9 cellular contexts compared by ENCODE assay signal in the genomic region with DNA sequence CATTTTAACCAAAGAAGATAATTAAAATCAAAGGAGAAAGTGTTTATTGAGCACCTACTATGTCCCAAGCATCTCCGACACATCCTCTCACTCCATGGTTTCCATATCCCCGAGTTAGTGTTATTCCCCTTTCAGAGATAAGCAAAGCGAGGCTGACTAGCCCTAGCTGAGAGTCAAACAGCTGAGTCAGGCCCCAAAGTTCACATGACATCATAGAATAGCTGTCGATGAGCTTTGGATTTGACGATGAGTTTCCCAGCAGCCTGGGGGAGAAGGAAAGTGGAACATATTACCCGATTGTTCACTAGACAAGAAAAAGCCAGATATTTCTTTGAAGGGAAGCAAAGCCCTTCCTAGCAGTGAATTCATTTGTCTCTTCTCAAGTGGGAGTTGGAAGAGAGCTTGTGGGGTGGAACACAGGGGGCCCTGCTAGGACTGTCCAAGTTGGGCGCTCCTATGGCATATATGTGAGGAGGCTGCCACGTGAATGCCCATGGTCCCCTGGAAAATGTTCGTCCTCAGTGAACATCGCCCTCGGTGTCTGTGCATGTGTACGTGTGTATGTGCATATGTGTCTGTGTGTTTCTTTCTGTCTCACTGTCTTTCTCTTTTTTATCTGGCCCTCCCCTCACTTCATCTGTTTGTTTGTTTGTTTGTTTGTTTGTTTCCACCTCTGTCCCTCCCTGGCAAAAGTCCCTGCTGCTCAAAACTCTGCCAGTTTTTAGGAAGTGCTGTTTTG. TPM values are rescaled to one million over a fixed set of nuclear protein-coding genes. Genes with fewer than 3 reads are reported as not detected.
DNase-seq lines count a peak whose midpoint lies in the region; ATAC-seq, FAIRE-seq and TF ChIP-seq lines count a peak whose summit lies in the region.
"Had no signal": no experiment of that assay in that cellular context is flagged by ENCODE, and none has a peak within 500 bp of the region (broad histone marks: within the 10 kb centered on the region; RNA-seq: fewer than 3 reads in every experiment).

No MANE protein-coding gene starts in this region.

- no peak for TF ChIP-seq POLR2A in upper lobe of left lung (IDR thresholded peaks at IDR 0.05)

- no peaks in the 10 kb centered on the region for H3K79me2 ChIP-seq in keratinocyte (ENCODE audit: control insufficient read depth, insufficient read depth, low read length)

- H3K4me3 ChIP-seq in keratinocyte (ENCODE audit: control insufficient read depth in 2 of 3, extremely low read depth in 1 of 3, insufficient read depth in 2 of 3, low read depth in 1 of 3, low read length in 3 of 3), result no peak overlapping the region
- H3K4me3 ChIP-seq in upper lobe of left lung, result peak overlapping the region in 3 of 4 donors; percentile 39 to 56 (median 49)

- WGBS in upper lobe of left lung, 2 donors, result 72 to 82% methylated on average over 12 of the region's 12 CpGs

- no peaks in the 10 kb centered on the region for H3K9me1 ChIP-seq in keratinocyte (ENCODE audit: control insufficient read depth, extremely low read depth, insufficient read depth, low read length)

- H3K4me3 Mint-ChIP-seq in activated B cell treated with CpG ODN at 0.5 μM for 24 hours, result peak overlapping the region; percentile 86
- H3K4me3 Mint-ChIP-seq: H9 had no signal

- H3K9me3 ChIP-seq in keratinocyte (ENCODE audit: control insufficient read depth, low read depth, low read length) (no peaks in the 10 kb centered on the region), upper lobe of left lung (no peaks in the 10 kb centered on the region)

- CTCF ChIA-PET in activated B cell treated with CpG ODN at 0.5 μM for 24 hours (lab: Charles Lee), result interaction anchor here (0.7 to 3.1 kb wide), 7 partner anchors 9 to 58 kb away, joined by 3 to 12 read pairs (median 5); no protein-coding TSS in a partner anchor

- H3K36me3 Mint-ChIP-seq in activated B cell treated with CpG ODN at 0.5 μM for 24 hours (ENCODE audit: low read depth), result peaks cover 12% of the 10 kb centered on the region

- peak; percentile 1 for ATAC-seq in activated B cell treated with CpG ODN at 0.5 μM for 24 hours (ENCODE audit: low read depth)
- ATAC-seq in upper lobe of left lung (ENCODE audit: low FRiP score in 2 of 2), result no peak
- no peak for ATAC-seq in GM21529 (IDR thresholded peaks at IDR 0.05; ENCODE audit: unreplicated experiment)
- no peak for ATAC-seq in GM18873 (IDR thresholded peaks at IDR 0.05; ENCODE audit: low FRiP score, unreplicated experiment)

- intact Hi-C loops in activated B cell treated with CpG ODN at 0.5 μM for 24 hours (cut with micrococcal nuclease), result loop anchor here (1.0 kb wide), 1 partner anchor 15 kb away; no protein-coding TSS in a partner anchor

- no peaks in the 10 kb centered on the region for H4K20me1 ChIP-seq in keratinocyte (ENCODE audit: control insufficient read depth, extremely low read depth, insufficient read depth, low read length)

- H3K36me3 ChIP-seq in keratinocyte (ENCODE audit: control insufficient read depth in 2 of 2, extremely low read depth in 1 of 2, insufficient read depth in 2 of 2, low read length in 2 of 2) (no peaks in the 10 kb centered on the region), upper lobe of left lung (no peaks in the 10 kb centered on the region)

- H3K27me3 ChIP-seq in keratinocyte (ENCODE audit: control insufficient read depth, extremely low read depth, insufficient read depth, low read length) (peaks cover 7% of the 10 kb centered on the region), upper lobe of left lung (no peaks in the 10 kb centered on the region)

- DNase-seq in stimulated activated CD4-positive, alpha-beta T cell treated with anti-CD3 and anti-CD28 coated beads, Interleukin-4, amount 100 ng/mL, for 24 hours, result peak; percentile 48
- DNase-seq in stimulated activated CD4-positive, alpha-beta T cell treated with anti-CD3 and anti-CD28 coated beads, Interleukin-2, amount 100 ng/mL, for 48 hours, result no peak
- DNase-seq in activated B cell treated with CpG ODN at 0.5 μM for 24 hours (no peak), keratinocyte (ENCODE audit: low read depth, low spot score) (no peak), upper lobe of left lung (no peak), iPS-NIHi7 (ENCODE audit: extremely low spot score) (no peak)
- DNase-seq: H9 had no signal

- H3K27ac ChIP-seq in keratinocyte (ENCODE audit: control insufficient read depth, insufficient read depth, low read length) (no peak overlapping the region), upper lobe of left lung (peak overlapping the region; percentile 81 to 89 (median 88))

- peak overlapping the region; percentile 99 for H3K27ac Mint-ChIP-seq in activated B cell treated with CpG ODN at 0.5 μM for 24 hours
- H3K27ac Mint-ChIP-seq: H9 had no signal

- no peak for TF ChIP-seq EP300 in upper lobe of left lung (IDR thresholded peaks at IDR 0.05)

- dilution Hi-C loops in keratinocyte (cut with MboI; ENCODE audit: extremely low pct_ligation_motif_present, low sequenced_read_pairs), result no loop called here

- H3K4me1 ChIP-seq in keratinocyte (ENCODE audit: control insufficient read depth, extremely low read depth, insufficient read depth, low read length) (peaks cover 13% of the 10 kb centered on the region), upper lobe of left lung (peaks cover 7 to 40% (median 15%) of the 10 kb centered on the region in 4 donors)

- H3K4me2 ChIP-seq in keratinocyte (ENCODE audit: control insufficient read depth, extremely low read depth, insufficient read depth, low read depth, low read length), result peak overlapping the region; percentile 55

- no peak for FAIRE-seq in keratinocyte (lab: Jason Lieb, UNC)

- POLR2A ChIA-PET in activated B cell treated with CpG ODN at 0.5 μM for 24 hours (lab: Charles Lee), result interaction anchor here (0.6 to 6.3 kb wide), 10 partner anchors 9 to 204 kb away, joined by 3 to 47 read pairs (median 4); a partner anchor contains a TSS

- H3K9me3 Mint-ChIP-seq in activated B cell treated with CpG ODN at 0.5 μM for 24 hours, result no peaks in the 10 kb centered on the region
- H3K9me3 Mint-ChIP-seq: H9 had no signal

- no peak for TF ChIP-seq CTCF in activated B cell treated with CpG ODN at 0.5 μM for 24 hours (IDR thresholded peaks at IDR 0.05)
- TF ChIP-seq CTCF in keratinocyte (optimal IDR thresholded peaks at IDR 0.05 in 1 of 3, IDR thresholded peaks at IDR 0.05 in 1 of 3, conservative IDR thresholded peaks at IDR 0.05 in 1 of 3; ENCODE audit: extremely low read depth in 1 of 3, insufficient read depth in 2 of 3, low read length in 3 of 3), result no peak
- no peak for TF ChIP-seq CTCF in upper lobe of left lung (IDR thresholded peaks at IDR 0.05)

- peaks cover 77% of the 10 kb centered on the region for H3K4me1 Mint-ChIP-seq in activated B cell treated with CpG ODN at 0.5 μM for 24 hours

- H2AFZ ChIP-seq in keratinocyte (ENCODE audit: control insufficient read depth, low read length), result peak overlapping the region; percentile 14

- no peaks in the 10 kb centered on the region for H3K27me3 Mint-ChIP-seq in activated B cell treated with CpG ODN at 0.5 μM for 24 hours

- H3K9ac ChIP-seq in keratinocyte (ENCODE audit: control insufficient read depth, extremely low read depth, insufficient read depth, low read length), result no peak overlapping the region

RNA-seq across cellular contexts. Expression of a gene that starts 0.5 kb away (rescaled TPM):
- total RNA-seq in activated B cell treated with CpG ODN at 0.5 μM for 24 hours, result 37.2 and 40.3 TPM in 2 replicates
- polyA plus RNA-seq in keratinocyte, result 0.05 to 0.12 TPM (median 0.06 TPM) in 3 replicates
- not detected for polyA plus RNA-seq in keratinocyte (2011; ENCODE audit: low read depth)
- polyA plus RNA-seq in keratinocyte (2011; cell fraction: cytosol; rRNA removed), result 0.02 TPM in 1 of 2 replicates, not detected in the other
- 0.09 TPM in 1 of 2 replicates, not detected in the other for polyA plus RNA-seq in keratinocyte (2011; cell fraction: nucleus; rRNA removed)
- polyA plus RNA-seq in keratinocyte (2012; ENCODE audit: low replicate concordance), result not detected in 2 replicates
- polyA minus RNA-seq in keratinocyte, result not detected in 3 replicates
- polyA minus RNA-seq in keratinocyte (2011; cell fraction: cytosol; rRNA and poly(A)+ RNA removed), result not detected
- polyA minus RNA-seq in keratinocyte (2011; cell fraction: nucleus; rRNA and poly(A)+ RNA removed), result not detected in 2 replicates
- total RNA-seq in upper lobe of left lung, result 10 to 100 TPM; 16.7 to 71.2 (median 44.7) TPM
- total RNA-seq: H9 had no signal

RNA-seq across cellular contexts. Expression of a gene that starts 37.7 kb away (rescaled TPM):
- total RNA-seq in activated B cell treated with CpG ODN at 0.5 μM for 24 hours (518 and 557 TPM in 2 replicates), upper lobe of left lung (100 to 1,000 TPM in 1 of 6 donors, 10 to 100 TPM in 5; 22.1 to 126 (median 65.2) TPM)
- polyA plus RNA-seq in keratinocyte, result 71.9 to 128 TPM (median 78.6 TPM) in 3 replicates
- polyA plus RNA-seq in keratinocyte (2011; ENCODE audit: low read depth), result 13.8 TPM
- 107 and 165 TPM in 2 replicates for polyA plus RNA-seq in keratinocyte (2011; cell fraction: cytosol; rRNA removed)
- polyA plus RNA-seq in keratinocyte (2011; cell fraction: nucleus; rRNA removed), result 80.3 and 118 TPM in 2 replicates
- 55.6 and 168 TPM in 2 replicates for polyA plus RNA-seq in keratinocyte (2012; ENCODE audit: low replicate concordance)
- polyA minus RNA-seq in keratinocyte, result 69.1 to 336 TPM (median 108 TPM) in 3 replicates
- polyA minus RNA-seq in keratinocyte (2011; cell fraction: cytosol; rRNA and poly(A)+ RNA removed), result 111 TPM
- polyA minus RNA-seq in keratinocyte (2011; cell fraction: nucleus; rRNA and poly(A)+ RNA removed), result 35.8 and 45.0 TPM in 2 replicates

Comparison
In these comparisons a context has a peak if more than half of its experiments do, and no peak if none do; other contexts are left out.
1. H3K4me3 ChIP-seq: peak in upper lobe of left lung (3 of 4); none in keratinocyte (0 of 3).